ENCODE assay signal across 7 cellular contexts in genomic region chr10:16843252-16843870, GRCh38. TPM values are rescaled to one million over a fixed set of nuclear protein-coding genes. Genes with fewer than 3 reads are reported as not detected.
DNase-seq lines count a peak whose midpoint lies in the region; FAIRE-seq and TF ChIP-seq lines count a peak whose summit lies in the region.

No MANE protein-coding gene starts in this region.

- TF ChIP-seq EP300 in stomach (IDR thresholded peaks at IDR 0.05) = no peak

- intact Hi-C loops in stomach (cut with DNase I; ENCODE audit: low total_unique reads) = loop anchor here (5.0 to 10.0 kb wide), 2 partner anchors 414 to 581 kb away; no protein-coding TSS in a partner anchor

- no peak overlapping the region for H3K27ac ChIP-seq in HEK293 (ENCODE audit: extremely low read depth, low read depth, low read length)
- no peak overlapping the region for H3K27ac ChIP-seq in stomach

- H3K27me3 ChIP-seq in stomach = no peaks in the 10 kb centered on the region

- WGBS in stomach, 5 donors = 0 to 3% (median 0%) methylated on average over 1 of the region's 1 CpG

- FAIRE-seq in G401.6 (lab: Jason Lieb, UNC) = peak; percentile 96
- peak; percentile 100 for FAIRE-seq in islet of Langerhans (lab: Jason Lieb, UNC)

- H3K9me3 ChIP-seq in HEK293 (ENCODE audit: control insufficient read depth, insufficient read depth, low read depth, low read length) (no peaks in the 10 kb centered on the region), stomach (no peaks in the 10 kb centered on the region)

- H3K4me1 ChIP-seq in HEK293 (ENCODE audit: control insufficient read depth, insufficient read depth, low read length) (no peaks in the 10 kb centered on the region), stomach (no peaks in the 10 kb centered on the region)

- DNase-seq in NCI-H460 (ENCODE audit: extremely low read depth, low read depth) = peak; percentile 70
- DNase-seq in stomach = no peak
- no peak for DNase-seq in activated gamma-delta T cell (lab: John Stamatoyannopoulos, UW)

- H3K4me1 Mint-ChIP-seq in brain = peaks cover 23% of the 10 kb centered on the region

- no peak overlapping the region for H3K4me3 ChIP-seq in HEK293 (ENCODE audit: low read depth, low read length)
- no peak overlapping the region for H3K4me3 ChIP-seq in stomach

- H3K36me3 ChIP-seq in HEK293 (ENCODE audit: control insufficient read depth in 2 of 2, insufficient read depth in 1 of 2, low read length in 2 of 2) (no peaks in the 10 kb centered on the region), stomach (no peaks in the 10 kb centered on the region)

- H3K27me3 Mint-ChIP-seq in brain = peaks cover 6% of the 10 kb centered on the region

- POLR2A ChIA-PET in HEK293 (lab: Yijun Ruan, JAX) = no interaction called here

- TF ChIP-seq CTCF in HEK293 (tag by site-specific recombination; IDR thresholded peaks at IDR 0.05) = no peak
- peak; percentile 81 to 83 for TF ChIP-seq CTCF in brain (conservative IDR thresholded peaks at IDR 0.05)
- TF ChIP-seq CTCF in stomach (IDR thresholded peaks at IDR 0.05) = peak in 5 of 7 experiments; percentile 14 to 71 (median 66)

- H3K27ac Mint-ChIP-seq in brain = peak overlapping the region in 2 of 5 experiments; percentile 1 to 15

- CTCF ChIA-PET in HEK293 (lab: Yijun Ruan, JAX) = interaction anchor here (0.6 to 2.1 kb wide), 19 partner anchors 10 to 689 kb away, joined by 3 to 18 read pairs (median 4); no protein-coding TSS in a partner anchor

- no peaks in the 10 kb centered on the region for H3K9me3 Mint-ChIP-seq in brain

- no peak overlapping the region for H3K4me3 Mint-ChIP-seq in brain

- H3K36me3 Mint-ChIP-seq in brain = no peaks in the 10 kb centered on the region

- no peak for TF ChIP-seq POLR2A in stomach (IDR thresholded peaks at IDR 0.05)

TF ChIP-seq in HEK293, 187 proteins besides CTCF, POLR2A, EP300 and RAD21:
- TF ChIP-seq ZNF654 (tag by site-specific recombination; IDR thresholded peaks at IDR 0.05; ENCODE audit: low read depth) (peak; percentile 58), ZNF239 (tag by site-specific recombination; IDR thresholded peaks at IDR 0.05) (no peak), ZBTB8A (tag by site-specific recombination; IDR thresholded peaks at IDR 0.05) (no peak), YY1 (tag by site-specific recombination; IDR thresholded peaks at IDR 0.05) (no peak), ZNF121 (tag by site-specific recombination; IDR thresholded peaks at IDR 0.05) (0 out of 2 replicates have a peak, but pooled peaks have one; percentile 32), PRDM1 (tag by site-specific recombination; IDR thresholded peaks at IDR 0.05) (no peak), ZNF629 (tag by site-specific recombination; IDR thresholded peaks at IDR 0.05) (no peak)

RNA-seq across cellular contexts. Expression of gene RSU1, which starts 26.1 kb away (rescaled TPM):
- total RNA-seq in NCI-H460 (2014; rRNA removed; shearing (Covaris generic)) = 35.2 and 36.2 TPM in 2 replicates
- 17.6 and 26.9 TPM in 2 replicates for polyA plus RNA-seq in NCI-H460 (2014; cell fraction: nucleus; rRNA removed)
- polyA plus RNA-seq in brain (ENCODE audit: insufficient read depth, low read depth, low replicate concordance) = 91.7 TPM
- 10 to 100 TPM in 4 of 5 donors, 1 to 10 TPM in 1; 8.7 to 43.8 (median 40.2) TPM for total RNA-seq in stomach
- 10 to 100 TPM; 38.0 to 42.9 (median 42.2) TPM for polyA plus RNA-seq in stomach
